9 cellular contexts compared by ENCODE assay signal in genomic region chr19:35295792-35296462, GRCh38. TPM values are rescaled to one million over a fixed set of nuclear protein-coding genes. Genes with fewer than 3 reads are reported as not detected.
DNase-seq lines count a peak whose midpoint lies in the region; ATAC-seq lines count a peak whose summit lies in the region.
"Had no signal": no experiment of that assay in that cellular context is flagged by ENCODE, and none has a peak within 500 bp of the region (broad histone marks: within the 10 kb centered on the region; RNA-seq: fewer than 3 reads in every experiment).

No MANE protein-coding gene starts in this region.

- no peak for DNase-seq in activated CD4-positive, CD25-positive, alpha-beta regulatory T cell (lab: John Stamatoyannopoulos, UW)
- DNase-seq in T-helper 17 cell (no peak), GOT3 (lab: John Stamatoyannopoulos, UW) (no peak), islet precursor cell (no peak)
- DNase-seq in activated naive CD4-positive, alpha-beta T cell treated with anti-CD3 and anti-CD28 coated beads, Interleukin-2, amount 50 U/mL, for 72 hours (ENCODE audit: low spot score in 2 of 2), result peak in 1 of 2 donors; percentile 37
- peak; percentile 46 for DNase-seq in stimulated activated naive CD8-positive, alpha-beta T cell treated with anti-CD3 and anti-CD28 coated beads, Interleukin-15, Interleukin-2, amounts not matched to agents 100 U/mL and 50 U/mL, for 24 hours
- DNase-seq: NCI-H1092 had no signal

- H3K9me3 Mint-ChIP-seq in activated naive CD4-positive, alpha-beta T cell treated with anti-CD3 and anti-CD28 coated beads, Interleukin-2, amount 50 U/mL, for 72 hours, result no peaks in the 10 kb centered on the region

- peak overlapping the region; percentile 55 for H3K4me3 Mint-ChIP-seq in T-helper 17 cell

- H3K27ac Mint-ChIP-seq in T-helper 17 cell, result peak overlapping the region; percentile 51
- H3K27ac Mint-ChIP-seq in activated naive CD4-positive, alpha-beta T cell treated with anti-CD3 and anti-CD28 coated beads, Interleukin-2, amount 50 U/mL, for 72 hours, result no peak overlapping the region

- H3K36me3 Mint-ChIP-seq in T-helper 17 cell (ENCODE audit: low read depth), result no peaks in the 10 kb centered on the region
- H3K36me3 Mint-ChIP-seq in activated naive CD4-positive, alpha-beta T cell treated with anti-CD3 and anti-CD28 coated beads, Interleukin-2, amount 50 U/mL, for 72 hours, result no peaks in the 10 kb centered on the region

- ATAC-seq in activated CD4-positive, CD25-positive, alpha-beta regulatory T cell treated with anti-CD3 and anti-CD28 coated beads, Interleukin-2, amount 50 U/mL, for 24 hours, result peak; percentile 62 to 70
- ATAC-seq in T-helper 17 cell (peak; percentile 81), GM18870 (IDR thresholded peaks at IDR 0.05; ENCODE audit: unreplicated experiment) (no peak)
- peak; percentile 57 to 74 for ATAC-seq in activated naive CD4-positive, alpha-beta T cell treated with anti-CD3 and anti-CD28 coated beads, Interleukin-2, amount 50 U/mL, for 72 hours
- ATAC-seq in stimulated activated naive CD8-positive, alpha-beta T cell treated with anti-CD3 and anti-CD28 coated beads, Interleukin-15, Interleukin-2, amounts not matched to agents 100 U/mL and 50 U/mL, for 24 hours, result peak; percentile 48

- peaks cover 6% of the 10 kb centered on the region for H3K27me3 Mint-ChIP-seq in T-helper 17 cell

- peaks cover 9% of the 10 kb centered on the region for H3K4me1 Mint-ChIP-seq in T-helper 17 cell

- H3K9me3 ChIP-seq in T-helper 17 cell (ENCODE audit: control insufficient read depth, low read length, poor library complexity, severe bottlenecking), result no peaks in the 10 kb centered on the region

RNA-seq across cellular contexts. Expression of gene MAG, which starts 4.0 kb away (rescaled TPM):
- total RNA-seq in T-helper 17 cell, result not detected
- 1 to 10 TPM in 1 of 2 donors, under 1 TPM in 1; 0.61 to 1.7 TPM for total RNA-seq in activated naive CD4-positive, alpha-beta T cell treated with anti-CD3 and anti-CD28 coated beads, Interleukin-2, amount 50 U/mL, for 72 hours

RNA-seq across cellular contexts. Expression of gene HAMP, which starts 13.6 kb away (rescaled TPM):
- 1 to 10 TPM in 1 of 2 donors, under 1 TPM in 1; 0.55 to 2.8 TPM for total RNA-seq in T-helper 17 cell
- total RNA-seq in activated naive CD4-positive, alpha-beta T cell treated with anti-CD3 and anti-CD28 coated beads, Interleukin-2, amount 50 U/mL, for 72 hours, result 1 to 10 TPM in 1 of 2 donors, under 1 TPM in 1; 0.61 to 1.7 TPM

RNA-seq across cellular contexts. Expression of gene USF2, which starts 27.2 kb away (rescaled TPM):
- total RNA-seq in T-helper 17 cell, result 100 to 1,000 TPM; 204 to 299 TPM
- total RNA-seq in activated naive CD4-positive, alpha-beta T cell treated with anti-CD3 and anti-CD28 coated beads, Interleukin-2, amount 50 U/mL, for 72 hours, result 100 to 1,000 TPM; 146 to 150 TPM

RNA-seq across cellular contexts. Expression of gene CD22, which starts 33.1 kb away (rescaled TPM):
- total RNA-seq in T-helper 17 cell, result 10 to 100 TPM in 1 of 2 donors, 1 to 10 TPM in 1; 1.3 to 36.1 TPM
- total RNA-seq in activated naive CD4-positive, alpha-beta T cell treated with anti-CD3 and anti-CD28 coated beads, Interleukin-2, amount 50 U/mL, for 72 hours, result 10 to 100 TPM in 1 of 2 donors, 1 to 10 TPM in 1; 7.0 to 48.2 TPM

RNA-seq across cellular contexts. Expression of gene LSR, which starts 47.1 kb away (rescaled TPM):
- total RNA-seq in T-helper 17 cell, result 10 to 100 TPM; 42.6 to 44.5 TPM
- total RNA-seq in activated naive CD4-positive, alpha-beta T cell treated with anti-CD3 and anti-CD28 coated beads, Interleukin-2, amount 50 U/mL, for 72 hours, result 10 to 100 TPM; 10.3 to 41.0 TPM
